19 cellular contexts compared by ENCODE assay signal in genomic region chr2:210034087-210034683, GRCh38. TPM values are rescaled to one million over a fixed set of nuclear protein-coding genes. Genes with fewer than 3 reads are reported as not detected.
DNase-seq lines count a peak whose midpoint lies in the region; ATAC-seq and TF ChIP-seq lines count a peak whose summit lies in the region.
"Had no signal": no experiment of that assay in that cellular context is flagged by ENCODE, and none has a peak within 500 bp of the region (broad histone marks: within the 10 kb centered on the region; RNA-seq: fewer than 3 reads in every experiment).

No MANE protein-coding gene starts in this region.

- 93% methylated on average over 2 of the region's 2 CpGs for WGBS in SK-N-SH (ENCODE audit: low lambda C conversion rate)
- WGBS in esophagus muscularis mucosa, result 70% methylated on average over 2 of the region's 2 CpGs

- H3K27ac ChIP-seq in SK-N-SH (ENCODE audit: low read depth in 2 of 2, low read length in 1 of 2), result no peak overlapping the region
- no peak overlapping the region for H3K27ac ChIP-seq in esophagus muscularis mucosa (replicated peaks in 1 of 4)
- H3K27ac ChIP-seq: 22Rv1 had no signal

- no peaks in the 10 kb centered on the region for H3K4me1 Mint-ChIP-seq in Calu3 (ENCODE audit: low read depth, unreplicated experiment)
- H3K4me1 Mint-ChIP-seq in nephron progenitor cell, result no peaks in the 10 kb centered on the region

- TF ChIP-seq RAD21 in SK-N-SH (IDR thresholded peaks at IDR 0.05; ENCODE audit: low read length), result no peak

- no peaks in the 10 kb centered on the region for H4K20me1 ChIP-seq in SK-N-SH (ENCODE audit: insufficient read depth)

- BruUV-seq in Calu3 (replicated peaks; lab: Mats Ljungman, UMichigan), result no TSS peak

- TF ChIP-seq CTCF in SK-N-SH (IDR thresholded peaks at IDR 0.05) (no peak), Calu3 (IDR thresholded peaks at IDR 0.05; ENCODE audit: unreplicated experiment) (no peak), nephron progenitor cell (IDR thresholded peaks at IDR 0.05) (no peak), esophagus muscularis mucosa (IDR thresholded peaks at IDR 0.05) (no peak)

- TF ChIP-seq POLR2A in esophagus muscularis mucosa (IDR thresholded peaks at IDR 0.05; ENCODE audit: low read depth), result no peak

- intact Hi-C loops in Calu3 (cut with micrococcal nuclease; ENCODE audit: unreplicated experiment) (no loop called here), esophagus muscularis mucosa (cut with DNase I) (no loop called here)

- CTCF ChIA-PET in SK-N-SH (lab: Yijun Ruan, JAX), result no interaction called here
- CTCF ChIA-PET in Calu3 (lab: Charles Lee), result no interaction called here

- ATAC-seq in SK-N-SH treated with all-trans-retinoic acid at 6 μM for 48 hours, result peak; percentile 28; the same call in 2 of the 3 replicates

- H3K9me2 ChIP-seq in SK-N-SH, result no peaks in the 10 kb centered on the region

- H3F3A ChIP-seq in SK-N-SH (replicated peaks; ENCODE audit: insufficient read depth), result peaks cover 11% of the 10 kb centered on the region

- no peak overlapping the region for H2AFZ ChIP-seq in SK-N-SH (ENCODE audit: low read depth)

- no peaks in the 10 kb centered on the region for H3K9me3 ChIP-seq in SK-N-SH
- no peaks in the 10 kb centered on the region for H3K9me3 ChIP-seq in esophagus muscularis mucosa
- H3K9me3 ChIP-seq: HAP-1, MG63 had no signal

- H3K9me3 Mint-ChIP-seq in Calu3 (ENCODE audit: low read depth, unreplicated experiment), result no peaks in the 10 kb centered on the region
- H3K9me3 Mint-ChIP-seq in nephron progenitor cell, result no peaks in the 10 kb centered on the region

- H3K36me3 ChIP-seq in SK-N-SH (replicated peaks in 1 of 2; ENCODE audit: control insufficient read depth in 1 of 2, insufficient read depth in 2 of 2, low read length in 1 of 2) (peaks cover 13 to 15% of the 10 kb centered on the region in 2 experiments), esophagus muscularis mucosa (peaks cover 0 to 7% (median 0%) of the 10 kb centered on the region in 4 donors)
- H3K36me3 ChIP-seq: HAP-1, MG63 had no signal

- DNase-seq in SK-N-SH (no peak), Calu3 (no peak), nephron progenitor cell (no peak), esophagus muscularis mucosa (ENCODE audit: extremely low spot score) (no peak), NCI-H2081 (lab: John Stamatoyannopoulos, UW) (no peak), NCI-H524 (lab: John Stamatoyannopoulos, UW) (no peak)
- DNase-seq: ACHN, GOT3, IMR-90, KG1, MG63, NCI-H2029, NCI-H2227 treated with DMSO at 0.1 percent for 48 hours, NCI-H69, SHP77 had no signal

- no peak for TF ChIP-seq EP300 in SK-N-SH (IDR thresholded peaks at IDR 0.05; ENCODE audit: borderline replicate concordance in 1 of 2, low read depth in 1 of 2, low read length in 1 of 2)
- TF ChIP-seq EP300 in esophagus muscularis mucosa (IDR thresholded peaks at IDR 0.05), result no peak

- H3K27me3 ChIP-seq in SK-N-SH (ENCODE audit: insufficient read depth) (no peaks in the 10 kb centered on the region), esophagus muscularis mucosa (no peaks in the 10 kb centered on the region)
- H3K27me3 ChIP-seq: MG63 had no signal

- H3K36me3 Mint-ChIP-seq in Calu3 (ENCODE audit: insufficient read depth, unreplicated experiment) (peaks cover 12% of the 10 kb centered on the region), nephron progenitor cell (ENCODE audit: low read depth) (peaks cover 18% of the 10 kb centered on the region)

- POLR2A ChIA-PET in SK-N-SH (lab: Yijun Ruan, JAX), result no interaction called here

- no peak overlapping the region for H3K9ac ChIP-seq in SK-N-SH

- H3K27ac Mint-ChIP-seq in Calu3 (ENCODE audit: unreplicated experiment) (peak overlapping the region; percentile 12), nephron progenitor cell (peak overlapping the region; percentile 3)

- H3K4me1 ChIP-seq in SK-N-SH (ENCODE audit: control insufficient read depth in 1 of 2, insufficient read depth in 2 of 2, low read depth in 1 of 2, low read length in 1 of 2), result no peaks in the 10 kb centered on the region
- H3K4me1 ChIP-seq in esophagus muscularis mucosa, result no peaks in the 10 kb centered on the region
- H3K4me1 ChIP-seq: HAP-1 had no signal

- H3K79me2 ChIP-seq in SK-N-SH (ENCODE audit: insufficient read depth), result no peaks in the 10 kb centered on the region

- H3K4me3 Mint-ChIP-seq in Calu3 (ENCODE audit: low read depth, unreplicated experiment), result no peak overlapping the region
- H3K4me3 Mint-ChIP-seq in nephron progenitor cell, result no peak overlapping the region

- H3K4me3 ChIP-seq in SK-N-SH (ENCODE audit: low read depth in 2 of 2, low read length in 1 of 2), result no peak overlapping the region
- no peak overlapping the region for H3K4me3 ChIP-seq in esophagus muscularis mucosa
- H3K4me3 ChIP-seq: HAP-1, MG63 had no signal

- H3K4me2 ChIP-seq in SK-N-SH, result no peak overlapping the region

- no peaks in the 10 kb centered on the region for H3K27me3 Mint-ChIP-seq in Calu3 (ENCODE audit: unreplicated experiment)
- peaks cover 5% of the 10 kb centered on the region for H3K27me3 Mint-ChIP-seq in nephron progenitor cell (ENCODE audit: low read depth, poor library complexity)

TF ChIP-seq in SK-N-SH treated with all-trans-retinoic acid at 6 μM for 48 hours, 23 proteins besides CTCF, POLR2A, EP300 and RAD21 (continues in another document):
- TF ChIP-seq ARNTL (CRISPR knock-in tag; IDR thresholded peaks at IDR 0.05; ENCODE audit: borderline replicate concordance, low read depth) (no peak), CSRNP3 (CRISPR knock-in tag; IDR thresholded peaks at IDR 0.05) (no peak), ZNF8 (CRISPR knock-in tag; IDR thresholded peaks at IDR 0.05) (no peak)

TF ChIP-seq in SK-N-SH, 30 proteins besides CTCF, POLR2A, EP300 and RAD21 (continues in another document):
- TF ChIP-seq FOXM1 (IDR thresholded peaks at IDR 0.05; ENCODE audit: low read depth) (no peak), ELF1 (IDR thresholded peaks at IDR 0.05) (no peak), TAF1 (IDR thresholded peaks at IDR 0.05; ENCODE audit: borderline replicate concordance, low read depth, low read length) (no peak), REST (IDR thresholded peaks at IDR 0.05; ENCODE audit: low read depth, low read length) (no peak)

TF ChIP-seq in PFSK-1, 5 proteins besides CTCF, POLR2A, EP300 and RAD21:
- TF ChIP-seq POLR2AphosphoS5 (IDR thresholded peaks at IDR 0.05; ENCODE audit: low read depth, low read length) (peak; percentile 36; the same call in 1 of the 2 replicates), TAF1 (IDR thresholded peaks at IDR 0.05; ENCODE audit: borderline replicate concordance, insufficient read depth, low read length) (no peak)

RNA-seq across cellular contexts. Expression of gene RPE, which starts 31.7 kb away (rescaled TPM):
- 62.9 and 86.6 TPM in 2 replicates for polyA plus RNA-seq in SK-N-SH (2012; rRNA removed)
- polyA plus RNA-seq in SK-N-SH (2012; cell fraction: cytosol; rRNA removed), result 56.7 and 69.7 TPM in 2 replicates
- 48.2 and 62.1 TPM in 2 replicates for polyA plus RNA-seq in SK-N-SH (2012; cell fraction: nucleus; rRNA removed)
- total RNA-seq in Calu3 (2022) (84.7 and 94.9 TPM in 2 replicates), esophagus muscularis mucosa (10 to 100 TPM; 37.0 to 49.4 (median 39.5) TPM)
- 26.1 TPM for polyA plus RNA-seq in PFSK-1 (2012; ENCODE audit: insufficient read length, low read depth)
